21 cellular contexts compared by ENCODE assay signal in the genomic region with DNA sequence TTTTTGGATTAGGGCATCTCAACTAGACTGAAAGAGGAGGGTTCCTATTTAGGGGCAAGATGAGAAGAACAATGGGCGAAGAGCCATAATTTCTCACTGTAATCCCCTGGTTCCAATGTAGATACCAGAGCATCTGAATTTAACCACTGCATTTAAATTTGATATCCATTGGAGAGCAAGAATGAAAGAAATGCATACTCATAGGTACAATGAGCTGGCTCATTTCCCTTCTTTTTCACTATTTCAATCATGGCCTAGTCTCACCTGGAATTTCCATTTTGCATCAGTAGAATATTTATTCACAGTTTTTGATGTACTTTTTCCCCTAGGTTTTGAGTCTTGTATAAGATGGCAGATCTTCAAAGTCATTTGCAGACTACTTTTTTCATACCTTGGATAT.
"Had no signal": no experiment of that assay in that cellular context is flagged by ENCODE, and none has a peak within 500 bp of the region (broad histone marks: within the 10 kb centered on the region; RNA-seq: fewer than 3 reads in every experiment).

No MANE protein-coding gene starts in this region.

- DNase-seq: dermis blood vessel endothelial cell; dorsolateral prefrontal cortex; effector CD4-positive, alpha-beta T cell; effector memory CD4-positive, alpha-beta T cell; esophagus squamous epithelium; foreskin fibroblast; foreskin melanocyte; gastrocnemius medialis; glutamatergic neuron; heart right ventricle; hippocampal formation; left cardiac atrium; left lung; left ventricle myocardium superior; lower lobe of right lung; mesenchymal stem cell; naive B cell had no signal

- H3K4me3 Mint-ChIP-seq: mesothelial cell of epicardium, naive B cell had no signal

- H3K9me3 Mint-ChIP-seq: mesothelial cell of epicardium, naive B cell had no signal

- H3K4me1 Mint-ChIP-seq: mesothelial cell of epicardium, naive B cell had no signal

- H3K4me3 ChIP-seq: coronary artery, dorsolateral prefrontal cortex, esophagus squamous epithelium, gastrocnemius medialis, heart right ventricle, left lung, lower lobe of right lung, mucosa of descending colon had no signal

- H3K36me3 Mint-ChIP-seq: mesothelial cell of epicardium, naive B cell had no signal

- H3K4me1 ChIP-seq: esophagus squamous epithelium, heart right ventricle, left lung, lower lobe of right lung had no signal

- H3K27ac ChIP-seq: coronary artery, dorsolateral prefrontal cortex, epithelial cell of prostate, esophagus squamous epithelium, gastrocnemius medialis, heart right ventricle, left lung, lower lobe of right lung had no signal

- H3K36me3 ChIP-seq: esophagus squamous epithelium, gastrocnemius medialis, heart right ventricle, left lung, lower lobe of right lung had no signal

- H3K27me3 ChIP-seq: dorsolateral prefrontal cortex, gastrocnemius medialis, heart right ventricle had no signal

- H3K9me3 ChIP-seq: esophagus squamous epithelium, gastrocnemius medialis, heart right ventricle, left lung, lower lobe of right lung, mucosa of descending colon had no signal

- H3K27ac Mint-ChIP-seq: mesothelial cell of epicardium had no signal

- ATAC-seq: gastrocnemius medialis, left cardiac atrium, left lung, lower lobe of right lung had no signal
